In the genomic region with DNA sequence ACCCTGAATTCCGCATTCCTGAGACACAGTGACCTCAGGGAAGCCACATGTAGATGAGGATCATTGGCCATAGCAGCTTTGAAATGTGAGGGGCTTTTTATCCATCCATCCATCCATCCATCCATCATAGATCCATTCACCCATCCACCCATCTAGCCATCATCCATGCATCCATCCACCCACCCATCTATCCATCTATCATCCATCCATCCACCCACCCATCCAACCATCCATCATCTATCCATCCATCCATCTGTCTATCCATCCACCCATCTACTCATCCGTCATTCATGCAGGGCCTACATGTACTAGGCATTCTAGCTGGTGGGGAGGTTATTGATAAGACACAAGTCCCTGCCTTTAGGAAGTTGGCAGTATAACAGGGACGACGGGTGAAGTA, we compare ENCODE assay signal across 19 cellular contexts. TPM values are rescaled to one million over a fixed set of nuclear protein-coding genes. Genes with fewer than 3 reads are reported as not detected.
DNase-seq lines count a peak whose midpoint lies in the region; ATAC-seq and TF ChIP-seq lines count a peak whose summit lies in the region.
"Had no signal": no experiment of that assay in that cellular context is flagged by ENCODE, and none has a peak within 500 bp of the region (broad histone marks: within the 10 kb centered on the region; RNA-seq: fewer than 3 reads in every experiment).

No MANE protein-coding gene starts in this region.

- H3K27me3 Mint-ChIP-seq in MCF 10A (ENCODE audit: insufficient read depth, unreplicated experiment) = no peaks in the 10 kb centered on the region

- TF ChIP-seq CTCF in MCF 10A (IDR thresholded peaks at IDR 0.05; ENCODE audit: unreplicated experiment) (no peak), mammary epithelial cell (conservative IDR thresholded peaks at IDR 0.05 in 1 of 2, IDR thresholded peaks at IDR 0.05 in 1 of 2; ENCODE audit: extremely low read depth in 1 of 2, insufficient read depth in 1 of 2, low read depth in 1 of 2, low read length in 2 of 2) (no peak), esophagus squamous epithelium (IDR thresholded peaks at IDR 0.05) (no peak), gastrocnemius medialis (IDR thresholded peaks at IDR 0.05 in 4 of 5, conservative IDR thresholded peaks at IDR 0.05 in 1 of 5) (no peak), vagina (IDR thresholded peaks at IDR 0.05) (no peak)

- H3K27me3 ChIP-seq in mammary epithelial cell (ENCODE audit: insufficient read depth, low read length) = no peaks in the 10 kb centered on the region
- H3K27me3 ChIP-seq in esophagus squamous epithelium = no peaks in the 10 kb centered on the region
- H3K27me3 ChIP-seq in gastrocnemius medialis = no peaks in the 10 kb centered on the region
- no peaks in the 10 kb centered on the region for H3K27me3 ChIP-seq in vagina
- H3K27me3 ChIP-seq: BE2C had no signal

- CTCF ChIA-PET in MCF 10A (lab: Yijun Ruan, JAX) = interaction anchor here (0.5 to 2.0 kb wide), 6 partner anchors 9 to 38 kb away, joined by 3 to 6 read pairs (median 4); no protein-coding TSS in a partner anchor
- CTCF ChIA-PET in mammary epithelial cell (lab: Charles Lee; ENCODE audit: low non-redundant PET) = no interaction called here

- POLR2A ChIA-PET in MCF 10A (lab: Yijun Ruan, JAX) = interaction anchor here (0.6 to 3.2 kb wide), 6 partner anchors 8 to 117 kb away, joined by 3 to 32 read pairs (median 6); no protein-coding TSS in a partner anchor

- TF ChIP-seq POLR2A in esophagus squamous epithelium (IDR thresholded peaks at IDR 0.05) = no peak
- no peak for TF ChIP-seq POLR2A in gastrocnemius medialis (IDR thresholded peaks at IDR 0.05)
- no peak for TF ChIP-seq POLR2A in vagina (IDR thresholded peaks at IDR 0.05)

- no peaks in the 10 kb centered on the region for H4K20me1 ChIP-seq in mammary epithelial cell (ENCODE audit: insufficient read depth, low read length)

- WGBS in mammary epithelial cell (ENCODE audit: low coverage, missing lambda C conversion rate) = 95% methylated on average over 4 of the region's 4 CpGs
- 89 to 100% methylated on average over 4 of the region's 4 CpGs for WGBS in esophagus squamous epithelium, 2 donors

- H3K4me1 ChIP-seq in mammary epithelial cell (ENCODE audit: insufficient read depth, low read length) = no peaks in the 10 kb centered on the region
- peaks cover 21 to 97% (median 46%) of the 10 kb centered on the region in 3 donors for H3K4me1 ChIP-seq in esophagus squamous epithelium
- H3K4me1 ChIP-seq in gastrocnemius medialis = peaks cover 86 to 88% of the 10 kb centered on the region in 2 donors
- H3K4me1 ChIP-seq in vagina = peaks cover 83% of the 10 kb centered on the region

- DNase-seq in MCF 10A (ENCODE audit: unreplicated experiment) (no peak), mammary epithelial cell (no peak), esophagus squamous epithelium (lab: John Stamatoyannopoulos, UW) (no peak), gastrocnemius medialis (no peak), vagina (ENCODE audit: extremely low spot score in 2 of 2) (no peak), T-helper 9 cell (no peak), NCI-H524 treated with DMSO at 0.1 percent for 48 hours (lab: John Stamatoyannopoulos, UW) (no peak)
- DNase-seq: BE2C; CD4-positive, alpha-beta T cell; NCI-H1105 treated with DMSO at 0.1 percent for 48 hours; NCI-H1930; NCI-H2171; NCI-H774 had no signal

- H3K9ac ChIP-seq in mammary epithelial cell (ENCODE audit: insufficient read depth, low read length) = no peak overlapping the region

- dilution Hi-C loops in mammary epithelial cell (cut with HindIII; ENCODE audit: low sequenced_read_pairs) = no loop called here

- in situ Hi-C loops in mammary epithelial cell (cut with MboI; ENCODE audit: low sequenced_read_pairs in 2 of 2) (no loop called here), gastrocnemius medialis (cut with MboI; ENCODE audit: low sequenced_read_pairs in 4 of 4) (no loop called here)

- H3K27ac ChIP-seq in mammary epithelial cell (ENCODE audit: insufficient read depth, low read depth, low read length) = no peak overlapping the region
- peak overlapping the region; percentile 58 to 98 (median 94) for H3K27ac ChIP-seq in esophagus squamous epithelium
- H3K27ac ChIP-seq in gastrocnemius medialis = peak overlapping the region; percentile 90 to 97 (median 96)
- peak overlapping the region; percentile 87 for H3K27ac ChIP-seq in vagina
- H3K27ac ChIP-seq: 22Rv1, PC-9 had no signal

- no peaks in the 10 kb centered on the region for H3K36me3 Mint-ChIP-seq in MCF 10A (ENCODE audit: insufficient read depth, unreplicated experiment)

- no peak overlapping the region for H2AFZ ChIP-seq in mammary epithelial cell (ENCODE audit: low read depth, low read length)
- H2AFZ ChIP-seq: PC-9 had no signal

- H3K4me1 Mint-ChIP-seq in MCF 10A (ENCODE audit: insufficient read depth, unreplicated experiment) = peaks cover 45% of the 10 kb centered on the region

- no peak overlapping the region for H3K4me2 ChIP-seq in mammary epithelial cell (ENCODE audit: insufficient read depth, low read depth, low read length)

- H3K4me3 ChIP-seq in mammary epithelial cell (replicated peaks in 1 of 3; ENCODE audit: insufficient read depth in 1 of 3, low read depth in 2 of 3, low read length in 3 of 3) (no peak overlapping the region), esophagus squamous epithelium (no peak overlapping the region), gastrocnemius medialis (no peak overlapping the region), vagina (no peak overlapping the region)
- H3K4me3 ChIP-seq: PC-9 had no signal

- no peaks in the 10 kb centered on the region for H3K36me3 ChIP-seq in mammary epithelial cell (ENCODE audit: insufficient read depth, low read length)
- H3K36me3 ChIP-seq in esophagus squamous epithelium = peaks cover 0 to 7% (median 0%) of the 10 kb centered on the region in 3 donors
- peaks cover 0 to 8% of the 10 kb centered on the region in 2 donors for H3K36me3 ChIP-seq in gastrocnemius medialis
- H3K36me3 ChIP-seq in vagina = no peaks in the 10 kb centered on the region
- H3K36me3 ChIP-seq: BE2C had no signal

- no peaks in the 10 kb centered on the region for H3K9me3 Mint-ChIP-seq in MCF 10A (ENCODE audit: unreplicated experiment)
- H3K9me3 Mint-ChIP-seq: CD4-positive, alpha-beta T cell had no signal

- no peaks in the 10 kb centered on the region for H3K79me2 ChIP-seq in mammary epithelial cell (ENCODE audit: insufficient read depth, low read length)

- BruUV-seq in MCF 10A (replicated peaks; lab: Mats Ljungman, UMichigan) (no TSS peak), mammary epithelial cell (replicated peaks; lab: Mats Ljungman, UMichigan) (no TSS peak)

- ATAC-seq in gastrocnemius medialis = no peak
- ATAC-seq in HG02981 (IDR thresholded peaks at IDR 0.05; ENCODE audit: unreplicated experiment) = no peak

- H3K9me3 ChIP-seq in mammary epithelial cell (replicated peaks; ENCODE audit: insufficient read depth, low read length) = no peaks in the 10 kb centered on the region
- H3K9me3 ChIP-seq in esophagus squamous epithelium = no peaks in the 10 kb centered on the region
- no peaks in the 10 kb centered on the region for H3K9me3 ChIP-seq in gastrocnemius medialis
- H3K9me3 ChIP-seq in vagina = no peaks in the 10 kb centered on the region
- H3K9me3 ChIP-seq: BE2C had no signal

- intact Hi-C loops in MCF 10A (cut with micrococcal nuclease) (no loop called here), mammary epithelial cell (cut with micrococcal nuclease) (no loop called here), esophagus squamous epithelium (cut with DNase I) (no loop called here), gastrocnemius medialis (cut with DNase I; ENCODE audit: low total_unique reads) (loop anchor here (1.0 kb wide), 1 partner anchor 7 kb away; no protein-coding TSS in a partner anchor), vagina (cut with DNase I) (no loop called here)

- peak overlapping the region; percentile 31 for H3K27ac Mint-ChIP-seq in MCF 10A (ENCODE audit: low read depth, unreplicated experiment)
- H3K27ac Mint-ChIP-seq: CD4-positive, alpha-beta T cell; IgD-negative memory B cell had no signal

- H3K4me3 Mint-ChIP-seq in MCF 10A (ENCODE audit: unreplicated experiment) = no peak overlapping the region
- H3K4me3 Mint-ChIP-seq: CD4-positive, alpha-beta T cell; IgD-negative memory B cell had no signal

RNA-seq across cellular contexts. Expression of gene CEBPE, which starts 27.9 kb away (rescaled TPM):
- total RNA-seq in MCF 10A (2022) (not detected in 2 replicates), mammary epithelial cell (not detected), esophagus squamous epithelium (not detected), gastrocnemius medialis (not detected), vagina (not detected)
- not detected for polyA plus RNA-seq in mammary epithelial cell
- not detected for polyA minus RNA-seq in mammary epithelial cell
- total RNA-seq: CD4-positive, alpha-beta T cell; HT1080; PC-9 had no signal
- polyA plus RNA-seq: IgD-negative memory B cell had no signal

RNA-seq across cellular contexts. Expression of gene SLC7A8, which starts 36.5 kb away (rescaled TPM):
- total RNA-seq in MCF 10A (2022) (1.5 and 2.4 TPM in 2 replicates), mammary epithelial cell (10 to 100 TPM; 25.3 to 74.5 TPM), esophagus squamous epithelium (10 to 100 TPM; 22.2 to 58.0 (median 39.8) TPM), gastrocnemius medialis (100 to 1,000 TPM in 1 of 4 donors, 10 to 100 TPM in 3; 34.5 to 199 (median 63.7) TPM), vagina (68.5 TPM)
- polyA plus RNA-seq in mammary epithelial cell = 27.0 TPM
- 110 TPM for polyA minus RNA-seq in mammary epithelial cell

RNA-seq across cellular contexts. Expression of gene CIROP, which starts 42.2 kb away (rescaled TPM):
- total RNA-seq in MCF 10A (2022) (not detected in 2 replicates), mammary epithelial cell (not detected), esophagus squamous epithelium (under 1 TPM in 1 of 4 donors, not detected in 3; 0.38 TPM), gastrocnemius medialis (not detected), vagina (not detected)
- polyA plus RNA-seq in mammary epithelial cell = not detected
- polyA minus RNA-seq in mammary epithelial cell = not detected
- total RNA-seq: CD4-positive, alpha-beta T cell; HT1080; LHCN-M2; PC-9 had no signal
- polyA plus RNA-seq: IgD-negative memory B cell had no signal

RNA-seq across cellular contexts. Expression of gene C14orf119, which starts 51.7 kb away (rescaled TPM):
- 39.6 and 54.8 TPM in 2 replicates for total RNA-seq in MCF 10A (2022)
- total RNA-seq in mammary epithelial cell = 10 to 100 TPM; 39.2 to 57.6 TPM
- polyA plus RNA-seq in mammary epithelial cell = 95.1 TPM
- polyA minus RNA-seq in mammary epithelial cell = 38.1 TPM
- total RNA-seq in esophagus squamous epithelium = 10 to 100 TPM; 17.5 to 42.0 (median 31.0) TPM
- total RNA-seq in gastrocnemius medialis = 10 to 100 TPM in 3 of 4 donors, 1 to 10 TPM in 1; 9.5 to 28.8 (median 13.8) TPM
- total RNA-seq in vagina = 13.8 TPM

RNA-seq across cellular contexts. Expression of gene ACIN1, which starts 52.0 kb away (rescaled TPM):
- total RNA-seq in MCF 10A (2022) (197 and 213 TPM in 2 replicates), mammary epithelial cell (100 to 1,000 TPM in 1 of 2 donors, 10 to 100 TPM in 1; 62.0 to 148 TPM), esophagus squamous epithelium (100 to 1,000 TPM in 1 of 4 donors, 10 to 100 TPM in 3; 51.4 to 107 (median 83.0) TPM), gastrocnemius medialis (10 to 100 TPM; 61.9 to 74.8 (median 70.6) TPM), vagina (121 TPM)
- polyA plus RNA-seq in mammary epithelial cell = 64.4 TPM
- polyA minus RNA-seq in mammary epithelial cell = 70.8 TPM
